Comparison of ENCODE assay signal across 21 cellular contexts in genomic region chr9:131080589-131080988, GRCh38. TPM values are rescaled to one million over a fixed set of nuclear protein-coding genes. Genes with fewer than 3 reads are reported as not detected.
A peak's percentile ranks its signal among the peaks of the same experiment; 100 is the strongest.
DNase-seq lines count a peak whose midpoint lies in the region; ATAC-seq and TF ChIP-seq lines count a peak whose summit lies in the region.
"Had no signal": no experiment of that assay in that cellular context is flagged by ENCODE, and none has a peak within 500 bp of the region (broad histone marks: within the 10 kb centered on the region; RNA-seq: fewer than 3 reads in every experiment).

No MANE protein-coding gene starts in this region.

- H3K18ac ChIP-seq in neuronal stem cell (ENCODE audit: low read length) = no peak overlapping the region

- no peak overlapping the region for H2AK5ac ChIP-seq in neuronal stem cell (ENCODE audit: low read depth, low read length)

- H3K27ac Mint-ChIP-seq in activated CD4-positive, alpha-beta T cell treated with anti-CD3 and anti-CD28 coated beads, Interleukin-2, amount 10 ng/mL, durations not matched to agents 24 days and 14 days = no peak overlapping the region
- H3K27ac Mint-ChIP-seq: CD4-positive, CD25-positive, alpha-beta regulatory T cell; IgD-negative memory B cell had no signal

- H4K91ac ChIP-seq in neuronal stem cell (ENCODE audit: low read depth, low read length, poor library complexity) = no peak overlapping the region

- H3K9ac ChIP-seq in neuronal stem cell (ENCODE audit: low read depth, low read length, poor library complexity) = no peak overlapping the region

- no peaks in the 10 kb centered on the region for H3K36me3 Mint-ChIP-seq in activated CD4-positive, alpha-beta T cell treated with anti-CD3 and anti-CD28 coated beads, Interleukin-2, amount 10 ng/mL, durations not matched to agents 24 days and 14 days (ENCODE audit: low read depth)
- H3K36me3 Mint-ChIP-seq: CD4-positive, CD25-positive, alpha-beta regulatory T cell; IgD-negative memory B cell had no signal

- H2BK5ac ChIP-seq in neuronal stem cell (ENCODE audit: low read length) = no peak overlapping the region

- H3K79me1 ChIP-seq in neuronal stem cell (ENCODE audit: low read depth, low read length) = no peaks in the 10 kb centered on the region

- H3K27me3 Mint-ChIP-seq in activated CD4-positive, alpha-beta T cell treated with anti-CD3 and anti-CD28 coated beads, Interleukin-2, amount 10 ng/mL, durations not matched to agents 24 days and 14 days = no peaks in the 10 kb centered on the region

- no peak overlapping the region for H2BK15ac ChIP-seq in neuronal stem cell (ENCODE audit: low read length)

- TF ChIP-seq CTCF in RWPE2 (IDR thresholded peaks at IDR 0.05; ENCODE audit: poor library complexity, severe bottlenecking) = no peak

- H4K8ac ChIP-seq in neuronal stem cell (ENCODE audit: low read depth, low read length) = no peak overlapping the region

- H3K23ac ChIP-seq in neuronal stem cell (ENCODE audit: low read depth, low read length, poor library complexity) = peak overlapping the region; percentile 81

- no peak overlapping the region for H2BK120ac ChIP-seq in neuronal stem cell (ENCODE audit: low read depth, low read length)

- H3K4ac ChIP-seq in neuronal stem cell (ENCODE audit: low read length) = no peak overlapping the region

- H3K27me3 ChIP-seq in RWPE2 (ENCODE audit: insufficient read depth, poor library complexity, severe bottlenecking) = no peaks in the 10 kb centered on the region
- H3K27me3 ChIP-seq in neuronal stem cell (ENCODE audit: control insufficient read depth in 3 of 3, insufficient read depth in 3 of 3, low read depth in 1 of 3, low read length in 3 of 3) = peaks cover 0 to 14% (median 0%) of the 10 kb centered on the region in 3 experiments
- H3K27me3 ChIP-seq: MG63, Peyer's patch had no signal

- H3K4me1 Mint-ChIP-seq in activated CD4-positive, alpha-beta T cell treated with anti-CD3 and anti-CD28 coated beads, Interleukin-2, amount 10 ng/mL, durations not matched to agents 24 days and 14 days = no peaks in the 10 kb centered on the region
- H3K4me1 Mint-ChIP-seq: CD4-positive, CD25-positive, alpha-beta regulatory T cell had no signal

- H2AFZ ChIP-seq in neuronal stem cell (ENCODE audit: low read length) = no peak overlapping the region

- no peaks in the 10 kb centered on the region for H3K9me3 Mint-ChIP-seq in activated CD4-positive, alpha-beta T cell treated with anti-CD3 and anti-CD28 coated beads, Interleukin-2, amount 10 ng/mL, durations not matched to agents 24 days and 14 days
- H3K9me3 Mint-ChIP-seq: CD4-positive, CD25-positive, alpha-beta regulatory T cell; IgD-negative memory B cell had no signal

- WGBS in neuronal stem cell (ENCODE audit: extremely low coverage in 2 of 2, insufficient read length in 2 of 2, insufficient replicate concordance in 1 of 2), 2 donors = no CpG with 5 or more reads among the region's 9 CpGs

- H2BK12ac ChIP-seq in neuronal stem cell (ENCODE audit: low read length) = no peak overlapping the region

- DNase-seq in M059J (ENCODE audit: low read depth) (peak; percentile 28), RWPE2 (ENCODE audit: low spot score) (no peak), epithelial cell of prostate (ENCODE audit: low read depth, low spot score) (peak; percentile 36), neuronal stem cell (ENCODE audit: low spot score) (no peak), NCI-H1436 (lab: John Stamatoyannopoulos, UW) (no peak), AG08395 (ENCODE audit: low spot score) (no peak)
- DNase-seq in activated CD4-positive, alpha-beta T cell treated with anti-CD3 and anti-CD28 coated beads, Interleukin-2, amount 10 ng/mL, durations not matched to agents 24 days and 14 days = no peak
- DNase-seq: CD4-positive, CD25-positive, alpha-beta regulatory T cell; COR-L47; DND-41; Karpas-422; MG63; NCI-H1417 treated with DMSO at 0.1 percent for 48 hours; NCI-H1930; NCI-H2227 treated with DMSO at 0.1 percent for 48 hours; NCI-H510A; NK-92 treated with Interleukin-12 subunit alpha and Interleukin-12 subunit beta, amount 100 ng/mL, for 24 hours; Peyer's patch; Right ventricle myocardium superior had no signal

- H3K4me1 ChIP-seq in RWPE2 (ENCODE audit: insufficient read depth, poor library complexity, severe bottlenecking) (peaks cover 7% of the 10 kb centered on the region), neuronal stem cell (ENCODE audit: control insufficient read depth in 2 of 2, insufficient read depth in 1 of 2, low read depth in 1 of 2, low read length in 2 of 2) (peaks cover 0 to 3% of the 10 kb centered on the region in 2 donors)
- H3K4me1 ChIP-seq: Peyer's patch had no signal

- H3K27ac ChIP-seq in RWPE2 (ENCODE audit: poor library complexity, severe bottlenecking) = no peak overlapping the region
- H3K27ac ChIP-seq in epithelial cell of prostate = no peak overlapping the region
- no peak overlapping the region for H3K27ac ChIP-seq in neuronal stem cell (replicated peaks; ENCODE audit: low read length)
- H3K27ac ChIP-seq: Peyer's patch had no signal

- H3K4me3 Mint-ChIP-seq in activated CD4-positive, alpha-beta T cell treated with anti-CD3 and anti-CD28 coated beads, Interleukin-2, amount 10 ng/mL, durations not matched to agents 24 days and 14 days = no peak overlapping the region
- H3K4me3 Mint-ChIP-seq: CD4-positive, CD25-positive, alpha-beta regulatory T cell; IgD-negative memory B cell had no signal

- intact Hi-C loops in activated CD4-positive, alpha-beta T cell treated with anti-CD3 and anti-CD28 coated beads, Interleukin-2, amount 10 ng/mL, durations not matched to agents 24 days and 14 days (cut with micrococcal nuclease) = no loop called here

- H3K4me3 ChIP-seq in RWPE2 (ENCODE audit: severe bottlenecking) = no peak overlapping the region
- no peak overlapping the region for H3K4me3 ChIP-seq in neuronal stem cell (ENCODE audit: low read length in 2 of 2)
- H3K4me3 ChIP-seq: GM12878, MG63, Peyer's patch had no signal

- ATAC-seq in RWPE2 (ENCODE audit: low read depth) = peak; percentile 79; the same call in 2 of the 3 replicates
- ATAC-seq: GM12878 had no signal

- no peak overlapping the region for H3K4me2 ChIP-seq in neuronal stem cell (ENCODE audit: insufficient read depth, low read length, poor library complexity, severe bottlenecking)

- H3K14ac ChIP-seq in neuronal stem cell (ENCODE audit: low read length) = no peak overlapping the region

- peaks cover 11% of the 10 kb centered on the region for H3K9me3 ChIP-seq in RWPE2 (ENCODE audit: severe bottlenecking)
- H3K9me3 ChIP-seq in neuronal stem cell (replicated peaks in 1 of 2; ENCODE audit: control insufficient read depth in 2 of 2, insufficient read depth in 1 of 2, low read depth in 1 of 2, low read length in 2 of 2) = no peaks in the 10 kb centered on the region
- H3K9me3 ChIP-seq: MG63, Peyer's patch had no signal

- H3K36me3 ChIP-seq in RWPE2 (ENCODE audit: low read depth) (no peaks in the 10 kb centered on the region), neuronal stem cell (replicated peaks in 1 of 2; ENCODE audit: control insufficient read depth in 2 of 2, insufficient read depth in 2 of 2, low read length in 2 of 2) (no peaks in the 10 kb centered on the region)
- H3K36me3 ChIP-seq: MG63, Peyer's patch had no signal

RNA-seq across cellular contexts. Expression of gene AIF1L, which starts 15.7 kb away (rescaled TPM):
- total RNA-seq in M059J (2014; rRNA removed; shearing (Covaris generic)) = 1.4 and 2.1 TPM in 2 replicates
- 90.6 TPM for polyA plus RNA-seq in neuronal stem cell (2013, experiment 1 of 2)
- polyA plus RNA-seq in neuronal stem cell (2013, experiment 2 of 2) = 91.1 TPM
- total RNA-seq in activated CD4-positive, alpha-beta T cell treated with anti-CD3 and anti-CD28 coated beads, Interleukin-2, amount 10 ng/mL, durations not matched to agents 24 days and 14 days = 0.59 and 0.72 TPM in 2 replicates
- polyA plus RNA-seq: CD4-positive, CD25-positive, alpha-beta regulatory T cell; IgD-negative memory B cell had no signal

RNA-seq across cellular contexts. Expression of gene NUP214, which starts 44.8 kb away (rescaled TPM):
- 15.7 and 22.7 TPM in 2 replicates for total RNA-seq in M059J (2014; rRNA removed; shearing (Covaris generic))
- 22.4 TPM for polyA plus RNA-seq in neuronal stem cell (2013, experiment 1 of 2)
- 21.0 TPM for polyA plus RNA-seq in neuronal stem cell (2013, experiment 2 of 2)
- 77.7 and 79.2 TPM in 2 replicates for total RNA-seq in activated CD4-positive, alpha-beta T cell treated with anti-CD3 and anti-CD28 coated beads, Interleukin-2, amount 10 ng/mL, durations not matched to agents 24 days and 14 days

Comparison
In these comparisons a context has a peak if more than half of its experiments do, and no peak if none do; other contexts are left out.
1. DNase-seq: peak in M059J (single experiment) and epithelial cell of prostate (single experiment); none in RWPE2 (single experiment), neuronal stem cell (single experiment), NCI-H1436 (single experiment), activated CD4-positive, alpha-beta T cell treated with anti-CD3 and anti-CD28 coated beads, Interleukin-2, amount 10 ng/mL, durations not matched to agents 24 days and 14 days (single experiment) and AG08395 (single experiment).